Comparison of ENCODE assay signal across 9 cellular contexts in the genomic region with DNA sequence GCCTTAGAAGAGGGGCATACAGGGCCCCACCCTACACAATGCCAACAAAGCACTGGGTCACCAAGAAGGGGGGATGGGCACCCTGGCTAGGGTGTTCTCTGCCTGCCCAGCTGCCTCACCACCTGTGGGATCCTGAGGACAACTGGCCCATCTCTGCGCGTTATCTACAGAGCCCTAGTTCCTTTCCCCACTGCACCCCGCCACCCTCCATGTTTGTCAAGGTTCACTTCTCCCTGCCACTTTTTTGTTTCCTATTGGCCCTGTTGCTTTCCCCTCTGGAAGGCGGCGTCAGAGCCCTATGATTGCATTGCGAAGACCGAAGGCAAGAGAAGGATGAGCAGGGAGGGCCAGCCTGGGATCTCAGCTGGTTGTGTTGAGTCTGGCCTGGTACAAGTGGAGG. TPM values are rescaled to one million over a fixed set of nuclear protein-coding genes. Genes with fewer than 3 reads are reported as not detected.
DNase-seq lines count a peak whose midpoint lies in the region; ATAC-seq and TF ChIP-seq lines count a peak whose summit lies in the region.
"Had no signal": no experiment of that assay in that cellular context is flagged by ENCODE, and none has a peak within 500 bp of the region (broad histone marks: within the 10 kb centered on the region; RNA-seq: fewer than 3 reads in every experiment).

No MANE protein-coding gene starts in this region.

- no peaks in the 10 kb centered on the region for H3K9me2 ChIP-seq in Karpas-422 (replicated peaks; ENCODE audit: insufficient read depth, low read length)

- H3K27ac ChIP-seq in BLaER1: peak overlapping the region; percentile 78
- H3K27ac ChIP-seq in Karpas-422 (ENCODE audit: low read length): peak overlapping the region; percentile 74
- peak overlapping the region; percentile 81 to 96 for H3K27ac ChIP-seq in breast epithelium

- H3K9me3 ChIP-seq in BLaER1 (no peaks in the 10 kb centered on the region), Karpas-422 (ENCODE audit: low read length) (no peaks in the 10 kb centered on the region), breast epithelium (no peaks in the 10 kb centered on the region)

- H3K27me3 ChIP-seq in BLaER1: no peaks in the 10 kb centered on the region
- H3K27me3 ChIP-seq in Karpas-422 (ENCODE audit: low read length): no peaks in the 10 kb centered on the region
- no peaks in the 10 kb centered on the region for H3K27me3 ChIP-seq in breast epithelium

- intact Hi-C loops in breast epithelium (cut with DNase I; ENCODE audit: low total_unique reads): loop anchor here (10.0 kb wide), 1 partner anchor 50 kb away; a partner anchor contains a TSS

- no peaks in the 10 kb centered on the region for H3K36me3 ChIP-seq in BLaER1
- H3K36me3 ChIP-seq in Karpas-422 (ENCODE audit: insufficient read depth, low read length): no peaks in the 10 kb centered on the region
- H3K36me3 ChIP-seq in breast epithelium: no peaks in the 10 kb centered on the region

- TF ChIP-seq CTCF in breast epithelium (IDR thresholded peaks at IDR 0.05) (no peak), neural crest cell (conservative IDR thresholded peaks at IDR 0.05) (no peak)

- no peak overlapping the region for H3K27ac Mint-ChIP-seq in neural crest cell (ENCODE audit: unreplicated experiment)

- no peak overlapping the region for H3K9ac ChIP-seq in BLaER1
- peak overlapping the region; percentile 44 for H3K9ac ChIP-seq in Karpas-422 (ENCODE audit: low read length)

- peaks cover 15% of the 10 kb centered on the region for H3K27me3 Mint-ChIP-seq in neural crest cell (ENCODE audit: low read depth)

- H3K4me1 Mint-ChIP-seq in neural crest cell: peaks cover 51% of the 10 kb centered on the region

- H4K20me1 ChIP-seq in BLaER1: peaks cover 41% of the 10 kb centered on the region
- no peaks in the 10 kb centered on the region for H4K20me1 ChIP-seq in Karpas-422 (ENCODE audit: insufficient read depth, low read depth, low read length)

- H3K4me2 ChIP-seq in BLaER1 (peak overlapping the region; percentile 94), Karpas-422 (ENCODE audit: low read depth, low read length, poor library complexity, severe bottlenecking) (peak overlapping the region; percentile 75)

- peaks cover 67% of the 10 kb centered on the region for H3K4me1 ChIP-seq in BLaER1
- H3K4me1 ChIP-seq in Karpas-422 (ENCODE audit: low read length): peaks cover 63% of the 10 kb centered on the region
- peaks cover 22 to 27% of the 10 kb centered on the region in 2 donors for H3K4me1 ChIP-seq in breast epithelium

- H3K4me3 ChIP-seq in BLaER1 (peak overlapping the region; percentile 39; the same call in 1 of the 2 replicates), Karpas-422 (ENCODE audit: low read length) (peak overlapping the region; percentile 71; the same call in 1 of the 2 replicates), breast epithelium (peak overlapping the region in 1 of 3 donors; percentile 98)

- peak overlapping the region; percentile 93 for H3K4me3 Mint-ChIP-seq in neural crest cell

- no peak for ATAC-seq in GM18861 (IDR thresholded peaks at IDR 0.05; ENCODE audit: unreplicated experiment)

- no peaks in the 10 kb centered on the region for H3K9me3 Mint-ChIP-seq in neural crest cell

- no peak overlapping the region for H2AFZ ChIP-seq in Karpas-422 (ENCODE audit: low read length)

- no peak for TF ChIP-seq POLR2A in breast epithelium (IDR thresholded peaks at IDR 0.05)

- no peak for DNase-seq in Karpas-422
- no peak for DNase-seq in breast epithelium (ENCODE audit: low spot score in 2 of 2)
- DNase-seq in neural crest cell (ENCODE audit: low read depth, low spot score): no peak
- DNase-seq in DMS153 treated with DMSO at 0.1 percent for 48 hours (lab: John Stamatoyannopoulos, UW; ENCODE audit: unreplicated experiment): no peak
- DNase-seq in putamen (ENCODE audit: low spot score): no peak
- DNase-seq in central memory CD4-positive, alpha-beta T cell: no peak
- DNase-seq: NCI-H1417 treated with DMSO at 0.1 percent for 48 hours had no signal

- no peaks in the 10 kb centered on the region for H3K36me3 Mint-ChIP-seq in neural crest cell (ENCODE audit: low read depth)

- peaks cover 27% of the 10 kb centered on the region for H3K79me2 ChIP-seq in Karpas-422 (ENCODE audit: low read length)

RNA-seq across cellular contexts. Expression of a gene that starts 1.6 kb away (rescaled TPM):
- 21.5 and 21.9 TPM in 2 replicates for total RNA-seq in Karpas-422 (2014; rRNA removed; shearing (Covaris generic); ENCODE audit: low replicate concordance)
- total RNA-seq in breast epithelium (10 to 100 TPM; 27.5 to 51.5 (median 30.6) TPM), neural crest cell (11.6 and 13.0 TPM in 2 replicates)

RNA-seq across cellular contexts. Expression of a gene that starts 16.0 kb away (rescaled TPM):
- total RNA-seq in Karpas-422 (2014; rRNA removed; shearing (Covaris generic); ENCODE audit: low replicate concordance): 4.4 and 11.9 TPM in 2 replicates
- total RNA-seq in breast epithelium (10 to 100 TPM; 40.6 to 87.8 (median 60.3) TPM), neural crest cell (0.89 and 1.4 TPM in 2 replicates)

RNA-seq across cellular contexts. Expression of a gene that starts 45.0 kb away (rescaled TPM):
- 36.2 and 54.8 TPM in 2 replicates for total RNA-seq in Karpas-422 (2014; rRNA removed; shearing (Covaris generic); ENCODE audit: low replicate concordance)
- 10 to 100 TPM; 37.6 to 77.0 (median 44.9) TPM for total RNA-seq in breast epithelium
- 76.0 and 76.6 TPM in 2 replicates for total RNA-seq in neural crest cell

RNA-seq across cellular contexts. Expression of a gene that starts 49.4 kb away (rescaled TPM):
- total RNA-seq in Karpas-422 (2014; rRNA removed; shearing (Covaris generic); ENCODE audit: low replicate concordance): 1.2 and 10.7 TPM in 2 replicates
- 1 to 10 TPM in 2 of 3 donors, under 1 TPM in 1; 0.98 to 1.4 (median 1.0) TPM for total RNA-seq in breast epithelium
- not detected in 2 replicates for total RNA-seq in neural crest cell
